Comparison of ENCODE assay signal across 1 cellular context in the genomic region with DNA sequence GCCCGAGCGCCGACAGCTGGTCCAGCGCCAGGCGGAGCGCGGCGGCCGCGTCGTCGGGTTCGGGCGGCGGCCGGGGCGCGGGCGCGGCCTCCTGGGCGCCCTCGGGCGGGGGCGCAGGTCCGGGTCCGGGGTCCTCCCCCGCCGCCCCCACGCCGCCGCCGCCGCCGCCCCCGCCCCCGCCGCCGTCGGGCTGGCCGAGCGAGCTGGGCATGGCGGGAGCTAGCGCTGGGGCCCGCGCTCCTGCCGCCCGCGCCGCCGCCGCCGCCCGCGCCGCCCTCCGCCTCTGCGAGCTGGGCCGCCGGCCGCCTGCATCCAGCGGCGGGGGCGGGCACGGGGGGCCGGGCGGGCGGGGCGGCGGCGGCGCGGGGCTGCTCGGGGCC.
TF ChIP-seq lines count a peak whose summit lies in the region.

No MANE protein-coding gene starts in this region.

TF ChIP-seq in neural cell, 6 proteins besides CTCF, POLR2A, EP300 and RAD21 (continued from another document):
- TF ChIP-seq, protein P1, sequence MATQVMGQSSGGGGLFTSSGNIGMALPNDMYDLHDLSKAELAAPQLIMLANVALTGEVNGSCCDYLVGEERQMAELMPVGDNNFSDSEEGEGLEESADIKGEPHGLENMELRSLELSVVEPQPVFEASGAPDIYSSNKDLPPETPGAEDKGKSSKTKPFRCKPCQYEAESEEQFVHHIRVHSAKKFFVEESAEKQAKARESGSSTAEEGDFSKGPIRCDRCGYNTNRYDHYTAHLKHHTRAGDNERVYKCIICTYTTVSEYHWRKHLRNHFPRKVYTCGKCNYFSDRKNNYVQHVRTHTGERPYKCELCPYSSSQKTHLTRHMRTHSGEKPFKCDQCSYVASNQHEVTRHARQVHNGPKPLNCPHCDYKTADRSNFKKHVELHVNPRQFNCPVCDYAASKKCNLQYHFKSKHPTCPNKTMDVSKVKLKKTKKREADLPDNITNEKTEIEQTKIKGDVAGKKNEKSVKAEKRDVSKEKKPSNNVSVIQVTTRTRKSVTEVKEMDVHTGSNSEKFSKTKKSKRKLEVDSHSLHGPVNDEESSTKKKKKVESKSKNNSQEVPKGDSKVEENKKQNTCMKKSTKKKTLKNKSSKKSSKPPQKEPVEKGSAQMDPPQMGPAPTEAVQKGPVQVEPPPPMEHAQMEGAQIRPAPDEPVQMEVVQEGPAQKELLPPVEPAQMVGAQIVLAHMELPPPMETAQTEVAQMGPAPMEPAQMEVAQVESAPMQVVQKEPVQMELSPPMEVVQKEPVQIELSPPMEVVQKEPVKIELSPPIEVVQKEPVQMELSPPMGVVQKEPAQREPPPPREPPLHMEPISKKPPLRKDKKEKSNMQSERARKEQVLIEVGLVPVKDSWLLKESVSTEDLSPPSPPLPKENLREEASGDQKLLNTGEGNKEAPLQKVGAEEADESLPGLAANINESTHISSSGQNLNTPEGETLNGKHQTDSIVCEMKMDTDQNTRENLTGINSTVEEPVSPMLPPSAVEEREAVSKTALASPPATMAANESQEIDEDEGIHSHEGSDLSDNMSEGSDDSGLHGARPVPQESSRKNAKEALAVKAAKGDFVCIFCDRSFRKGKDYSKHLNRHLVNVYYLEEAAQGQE (IDR thresholded peaks at IDR 0.05; ENCODE audit: borderline replicate concordance) = no peak
